ENCODE assay signal across 30 cellular contexts in genomic region chr5:38533286-38534121, GRCh38. TPM values are rescaled to one million over a fixed set of nuclear protein-coding genes. Genes with fewer than 3 reads are reported as not detected.
DNase-seq lines count a peak whose midpoint lies in the region; ATAC-seq, FAIRE-seq and TF ChIP-seq lines count a peak whose summit lies in the region.
"Had no signal": no experiment of that assay in that cellular context is flagged by ENCODE, and none has a peak within 500 bp of the region (broad histone marks: within the 10 kb centered on the region; RNA-seq: fewer than 3 reads in every experiment).

No MANE protein-coding gene starts in this region.

- peak; percentile 6 for FAIRE-seq in H54 (lab: Jason Lieb, UNC)
- FAIRE-seq: GM19239 had no signal

- peak overlapping the region; percentile 43; the same call in 1 of the 2 replicates for H3K27ac ChIP-seq in VCaP
- H3K27ac ChIP-seq: BLaER1, esophagus muscularis mucosa, foreskin keratinocyte, neutrophil, prostate gland, skin epidermis, tibial artery had no signal

- H3K4me1 ChIP-seq in Caco-2: peaks cover 26% of the 10 kb centered on the region
- H3K4me1 ChIP-seq: BLaER1, foreskin keratinocyte had no signal

- H3K36me3 ChIP-seq in Caco-2 (ENCODE audit: control insufficient read depth, insufficient read depth, low read length): no peaks in the 10 kb centered on the region
- H3K36me3 ChIP-seq: BLaER1, MG63, neutrophil, prostate gland had no signal

- POLR2A ChIA-PET in Caco-2 (lab: Charles Lee): no interaction called here
- POLR2A ChIA-PET in activated CD4-positive, alpha-beta T cell treated with anti-CD3 and anti-CD28 coated beads, Interleukin-2, amount 10 ng/mL, durations not matched to agents 7 days and 5 days (lab: Charles Lee): no interaction called here

- TF ChIP-seq CTCF in Caco-2 (IDR thresholded peaks at IDR 0.05; ENCODE audit: insufficient read depth in 1 of 2, low read depth in 1 of 2, low read length in 1 of 2, severe bottlenecking in 1 of 2, unreplicated experiment in 1 of 2) (no peak), VCaP (conservative IDR thresholded peaks at IDR 0.05) (no peak), nephron progenitor cell (IDR thresholded peaks at IDR 0.05) (no peak)

- no peaks in the 10 kb centered on the region for H3K27me3 ChIP-seq in Caco-2 (replicated peaks; ENCODE audit: control insufficient read depth, insufficient read depth, low read length)
- H3K27me3 ChIP-seq: BLaER1, esophagus muscularis mucosa, foreskin keratinocyte, MG63, neutrophil, tibial artery had no signal

- no peak overlapping the region for H3K4me3 Mint-ChIP-seq in Caco-2 (ENCODE audit: unreplicated experiment)
- no peak overlapping the region for H3K4me3 Mint-ChIP-seq in nephron progenitor cell
- no peak overlapping the region for H3K4me3 Mint-ChIP-seq in activated CD4-positive, alpha-beta T cell treated with anti-CD3 and anti-CD28 coated beads, Interleukin-2, amount 10 ng/mL, durations not matched to agents 7 days and 5 days
- H3K4me3 Mint-ChIP-seq: activated naive CD8-positive, alpha-beta T cell treated with anti-CD3 and anti-CD28 coated beads for 36 hours; stimulated activated naive CD8-positive, alpha-beta T cell treated with anti-CD3 and anti-CD28 coated beads, Interleukin-15, Interleukin-2, amounts not matched to agents 100 ng/mL and 50 ng/mL, for 24 hours; T-helper 1 cell treated with Interleukin-12 subunit alpha and Interleukin-12 subunit beta and Interleukin-4 antibody, amounts not matched to agents 30 μg/mL and 1 μg/mL, for 36 hours had no signal

- no peak for TF ChIP-seq POLR2A in H54 (IDR thresholded peaks at IDR 0.05; ENCODE audit: low read depth, low read length)

- H3K27ac Mint-ChIP-seq in Caco-2 (ENCODE audit: unreplicated experiment) (no peak overlapping the region), nephron progenitor cell (peak overlapping the region; percentile 39)
- H3K27ac Mint-ChIP-seq in activated CD4-positive, alpha-beta T cell treated with anti-CD3 and anti-CD28 coated beads, Interleukin-2, amount 10 ng/mL, durations not matched to agents 7 days and 5 days: no peak overlapping the region
- H3K27ac Mint-ChIP-seq: activated naive CD8-positive, alpha-beta T cell treated with anti-CD3 and anti-CD28 coated beads for 36 hours; stimulated activated naive CD8-positive, alpha-beta T cell treated with anti-CD3 and anti-CD28 coated beads, Interleukin-15, Interleukin-2, amounts not matched to agents 100 ng/mL and 50 ng/mL, for 24 hours; T-helper 1 cell treated with Interleukin-12 subunit alpha and Interleukin-12 subunit beta and Interleukin-4 antibody, amounts not matched to agents 30 μg/mL and 1 μg/mL, for 36 hours had no signal

- DNase-seq in Caco-2 (peak; percentile 17 to 46), H54 (ENCODE audit: insufficient read length, low spot score) (no peak), nephron progenitor cell (no peak)
- DNase-seq in activated CD4-positive, alpha-beta T cell treated with anti-CD3 and anti-CD28 coated beads, Interleukin-2, amount 10 ng/mL, durations not matched to agents 7 days and 5 days: no peak
- DNase-seq: activated effector memory CD4-positive, alpha-beta T cell treated with Interleukin-2 at 50 U/mL for 16 hours; activated naive CD8-positive, alpha-beta T cell treated with anti-CD3 and anti-CD28 coated beads for 36 hours; activated T-cell treated with anti-CD3 and anti-CD28 coated beads for 4 hours; aorta; caudate nucleus; cortex of kidney; foreskin keratinocyte; KG1; left cardiac atrium; MG63; NCI-H1436 treated with DMSO at 0.1 percent for 48 hours; NCI-H2171; NCI-H526; tibial artery had no signal

- CTCF ChIA-PET in Caco-2 (lab: Charles Lee): interaction anchor here (2.0 kb wide), 1 partner anchor 92 kb away, joined by 7 read pairs; no protein-coding TSS in a partner anchor
- CTCF ChIA-PET in activated CD4-positive, alpha-beta T cell treated with anti-CD3 and anti-CD28 coated beads, Interleukin-2, amount 10 ng/mL, durations not matched to agents 7 days and 5 days (lab: Charles Lee): interaction anchor here (1.3 kb wide), 1 partner anchor 792 kb away, joined by 3 read pairs; no protein-coding TSS in a partner anchor

- BruUV-seq in Caco-2 (replicated peaks; lab: Mats Ljungman, UMichigan): no TSS peak

- peaks cover 10% of the 10 kb centered on the region for H3K9me3 Mint-ChIP-seq in Caco-2 (ENCODE audit: unreplicated experiment)
- H3K9me3 Mint-ChIP-seq in nephron progenitor cell: peaks cover 13% of the 10 kb centered on the region
- no peaks in the 10 kb centered on the region for H3K9me3 Mint-ChIP-seq in activated CD4-positive, alpha-beta T cell treated with anti-CD3 and anti-CD28 coated beads, Interleukin-2, amount 10 ng/mL, durations not matched to agents 7 days and 5 days
- H3K9me3 Mint-ChIP-seq: activated naive CD8-positive, alpha-beta T cell treated with anti-CD3 and anti-CD28 coated beads for 36 hours; stimulated activated naive CD8-positive, alpha-beta T cell treated with anti-CD3 and anti-CD28 coated beads, Interleukin-15, Interleukin-2, amounts not matched to agents 100 ng/mL and 50 ng/mL, for 24 hours; T-helper 1 cell treated with Interleukin-12 subunit alpha and Interleukin-12 subunit beta and Interleukin-4 antibody, amounts not matched to agents 30 μg/mL and 1 μg/mL, for 36 hours had no signal

- no peaks in the 10 kb centered on the region for H3K27me3 Mint-ChIP-seq in Caco-2 (ENCODE audit: insufficient read depth, unreplicated experiment)
- no peaks in the 10 kb centered on the region for H3K27me3 Mint-ChIP-seq in nephron progenitor cell (ENCODE audit: low read depth, poor library complexity)
- peaks cover 22% of the 10 kb centered on the region for H3K27me3 Mint-ChIP-seq in activated CD4-positive, alpha-beta T cell treated with anti-CD3 and anti-CD28 coated beads, Interleukin-2, amount 10 ng/mL, durations not matched to agents 7 days and 5 days

- no peak overlapping the region for H3K4me3 ChIP-seq in Caco-2 (ENCODE audit: low read depth, low read length)
- H3K4me3 ChIP-seq: BLaER1, esophagus muscularis mucosa, MG63, prostate gland, skin epidermis, tibial artery had no signal

- peaks cover 9% of the 10 kb centered on the region for H3K9me3 ChIP-seq in Caco-2
- H3K9me3 ChIP-seq: BLaER1, esophagus muscularis mucosa, MG63, neutrophil, prostate gland, tibial artery had no signal

- intact Hi-C loops in Caco-2 (cut with micrococcal nuclease; ENCODE audit: unreplicated experiment): no loop called here

- peaks cover 12% of the 10 kb centered on the region for H3K4me1 Mint-ChIP-seq in Caco-2 (ENCODE audit: low read depth, unreplicated experiment)
- peaks cover 24% of the 10 kb centered on the region for H3K4me1 Mint-ChIP-seq in nephron progenitor cell
- no peaks in the 10 kb centered on the region for H3K4me1 Mint-ChIP-seq in activated CD4-positive, alpha-beta T cell treated with anti-CD3 and anti-CD28 coated beads, Interleukin-2, amount 10 ng/mL, durations not matched to agents 7 days and 5 days
- H3K4me1 Mint-ChIP-seq: activated naive CD8-positive, alpha-beta T cell treated with anti-CD3 and anti-CD28 coated beads for 36 hours had no signal

- no peak for ATAC-seq in HG03280 (IDR thresholded peaks at IDR 0.05; ENCODE audit: unreplicated experiment)
- no peak for ATAC-seq in HG02885 (IDR thresholded peaks at IDR 0.05; ENCODE audit: poor library complexity, unreplicated experiment)
- ATAC-seq: foreskin keratinocyte, HCT116, left cardiac atrium had no signal

- H3K36me3 Mint-ChIP-seq in Caco-2 (ENCODE audit: insufficient read depth, unreplicated experiment): no peaks in the 10 kb centered on the region
- peaks cover 14% of the 10 kb centered on the region for H3K36me3 Mint-ChIP-seq in nephron progenitor cell (ENCODE audit: low read depth)
- H3K36me3 Mint-ChIP-seq in activated CD4-positive, alpha-beta T cell treated with anti-CD3 and anti-CD28 coated beads, Interleukin-2, amount 10 ng/mL, durations not matched to agents 7 days and 5 days (ENCODE audit: low read depth): no peaks in the 10 kb centered on the region
- H3K36me3 Mint-ChIP-seq: activated naive CD8-positive, alpha-beta T cell treated with anti-CD3 and anti-CD28 coated beads for 36 hours had no signal

RNA-seq across cellular contexts. Expression of gene LIFR, which starts 22.9 kb away (rescaled TPM):
- total RNA-seq in Caco-2 (2022): 4.8 and 5.1 TPM in 2 replicates
- total RNA-seq in activated CD4-positive, alpha-beta T cell treated with anti-CD3 and anti-CD28 coated beads, Interleukin-2, amount 10 ng/mL, durations not matched to agents 7 days and 5 days: under 1 TPM in 1 of 2 experiments, not detected in 1; 0.12 TPM
- total RNA-seq: activated naive CD8-positive, alpha-beta T cell treated with anti-CD3 and anti-CD28 coated beads for 36 hours had no signal

Comparison
In these comparisons a context has a peak if more than half of its experiments do, and no peak if none do; other contexts are left out.
1. DNase-seq: peak in Caco-2 (2 of 2); none in H54 (single experiment), nephron progenitor cell (single experiment) and activated CD4-positive, alpha-beta T cell treated with anti-CD3 and anti-CD28 coated beads, Interleukin-2, amount 10 ng/mL, durations not matched to agents 7 days and 5 days (single experiment).